14 cellular contexts compared by ENCODE assay signal in genomic region chr9:88742483-88742882, GRCh38.
DNase-seq lines count a peak whose midpoint lies in the region; ATAC-seq, FAIRE-seq and TF ChIP-seq lines count a peak whose summit lies in the region.
"Had no signal": no experiment of that assay in that cellular context is flagged by ENCODE, and none has a peak within 500 bp of the region (broad histone marks: within the 10 kb centered on the region; RNA-seq: fewer than 3 reads in every experiment).

No MANE protein-coding gene starts in this region.

- no peaks in the 10 kb centered on the region for H3K4me1 ChIP-seq in right cardiac atrium (ENCODE audit: control insufficient read depth, insufficient read depth, low read length)
- H3K4me1 ChIP-seq in subcutaneous abdominal adipose tissue (ENCODE audit: control insufficient read depth in 5 of 5, insufficient read depth in 5 of 5, low read length in 5 of 5), result peaks cover 0 to 31% (median 27%) of the 10 kb centered on the region in 5 donors

- H3K4me3 Mint-ChIP-seq in activated CD4-positive, alpha-beta T cell treated with anti-CD3 and anti-CD28 coated beads, Interleukin-2, amount 10 ng/mL, durations not matched to agents 7 days and 5 days, result no peak overlapping the region
- H3K4me3 Mint-ChIP-seq: natural killer cell had no signal

- TF ChIP-seq CTCF in astrocyte of the cerebellum (IDR thresholded peaks at IDR 0.05; ENCODE audit: low read depth, low read length, missing control alignments), result no peak

- POLR2A ChIA-PET in activated CD4-positive, alpha-beta T cell treated with anti-CD3 and anti-CD28 coated beads, Interleukin-2, amount 10 ng/mL, durations not matched to agents 7 days and 5 days (lab: Charles Lee), result no interaction called here

- H3K27me3 Mint-ChIP-seq in activated CD4-positive, alpha-beta T cell treated with anti-CD3 and anti-CD28 coated beads, Interleukin-2, amount 10 ng/mL, durations not matched to agents 7 days and 5 days, result peaks cover 13% of the 10 kb centered on the region

- intact Hi-C loops in right cardiac atrium (cut with DNase I), result loop anchor here in 1 of 4 donors (10.0 kb wide), 1 partner anchor 148 kb away; no protein-coding TSS in a partner anchor

- peak; percentile 84 for DNase-seq in GM03348 (ENCODE audit: low spot score)
- peak; percentile 67 for DNase-seq in astrocyte of the cerebellum (ENCODE audit: low read depth)
- peak; percentile 62 to 74 (median 64) for DNase-seq in right cardiac atrium
- DNase-seq in NOMO-1 (lab: John Stamatoyannopoulos, UW; ENCODE audit: unreplicated experiment in 2 of 2), result no peak
- no peak for DNase-seq in activated gamma-delta T cell treated with Interleukin-2 at 50 U/mL for 16 hours
- DNase-seq in activated CD4-positive, alpha-beta T cell treated with anti-CD3 and anti-CD28 coated beads, Interleukin-2, amount 10 ng/mL, durations not matched to agents 7 days and 5 days, result no peak
- no peak for DNase-seq in urothelium cell line (ENCODE audit: low spot score)
- DNase-seq: activated T-cell treated with anti-CD3 and anti-CD28 coated beads, Interleukin-2, amount 50 U/mL, for 48 hours; natural killer cell; NCI-H1417 treated with DMSO at 0.1 percent for 48 hours; NCI-H526 had no signal

- no peak overlapping the region for H3K27ac Mint-ChIP-seq in activated CD4-positive, alpha-beta T cell treated with anti-CD3 and anti-CD28 coated beads, Interleukin-2, amount 10 ng/mL, durations not matched to agents 7 days and 5 days
- H3K27ac Mint-ChIP-seq: natural killer cell had no signal

- ATAC-seq in right cardiac atrium, result peak; percentile 45 to 50
- ATAC-seq: activated CD4-positive, CD25-positive, alpha-beta regulatory T cell treated with anti-CD3 and anti-CD28 coated beads, Interleukin-2, amount 50 U/mL, for 24 hours; natural killer cell had no signal

- no peak for FAIRE-seq in urothelium cell line (lab: Jason Lieb, UNC)
- FAIRE-seq: HTR-8/SVneo had no signal

- no peaks in the 10 kb centered on the region for H3K36me3 Mint-ChIP-seq in activated CD4-positive, alpha-beta T cell treated with anti-CD3 and anti-CD28 coated beads, Interleukin-2, amount 10 ng/mL, durations not matched to agents 7 days and 5 days (ENCODE audit: low read depth)
- H3K36me3 Mint-ChIP-seq: natural killer cell had no signal

- H3K4me3 ChIP-seq in astrocyte of the cerebellum (ENCODE audit: low read depth, low read length), result no peak overlapping the region
- H3K4me3 ChIP-seq in right cardiac atrium (ENCODE audit: low read length), result no peak overlapping the region
- H3K4me3 ChIP-seq in subcutaneous abdominal adipose tissue (ENCODE audit: low read depth in 1 of 5, low read length in 5 of 5), result no peak overlapping the region

- no peaks in the 10 kb centered on the region for H3K27me3 ChIP-seq in right cardiac atrium (ENCODE audit: control insufficient read depth, insufficient read depth)
- H3K27me3 ChIP-seq in subcutaneous abdominal adipose tissue (ENCODE audit: control insufficient read depth in 5 of 5, insufficient read depth in 4 of 5, low read length in 5 of 5), result no peaks in the 10 kb centered on the region

- H3K9ac ChIP-seq in subcutaneous abdominal adipose tissue (ENCODE audit: low read length in 5 of 5), result peak overlapping the region in 1 of 5 donors; percentile 4

- H3K36me3 ChIP-seq in subcutaneous abdominal adipose tissue (ENCODE audit: control insufficient read depth in 5 of 5, insufficient read depth in 5 of 5, low read length in 5 of 5), result no peaks in the 10 kb centered on the region

- in situ Hi-C loops in astrocyte of the cerebellum (cut with HindIII; ENCODE audit: low sequenced_read_pairs), result no loop called here

- H3K27ac ChIP-seq in right cardiac atrium (ENCODE audit: low read length) (no peak overlapping the region), subcutaneous abdominal adipose tissue (ENCODE audit: low read depth, low read length) (peak overlapping the region; percentile 28)

- H3K4me1 Mint-ChIP-seq in activated CD4-positive, alpha-beta T cell treated with anti-CD3 and anti-CD28 coated beads, Interleukin-2, amount 10 ng/mL, durations not matched to agents 7 days and 5 days, result no peaks in the 10 kb centered on the region
- H3K4me1 Mint-ChIP-seq: natural killer cell had no signal

- WGBS in right cardiac atrium, result 48% methylated on average over 6 of the region's 6 CpGs

- CTCF ChIA-PET in activated CD4-positive, alpha-beta T cell treated with anti-CD3 and anti-CD28 coated beads, Interleukin-2, amount 10 ng/mL, durations not matched to agents 7 days and 5 days (lab: Charles Lee), result no interaction called here

- H3K9me3 Mint-ChIP-seq in activated CD4-positive, alpha-beta T cell treated with anti-CD3 and anti-CD28 coated beads, Interleukin-2, amount 10 ng/mL, durations not matched to agents 7 days and 5 days, result no peaks in the 10 kb centered on the region
- H3K9me3 Mint-ChIP-seq: natural killer cell had no signal

- H3K9me3 ChIP-seq in right cardiac atrium (ENCODE audit: control insufficient read depth, low read length), result no peaks in the 10 kb centered on the region
- H3K9me3 ChIP-seq in subcutaneous abdominal adipose tissue (ENCODE audit: control insufficient read depth in 5 of 5, low read length in 5 of 5), result peaks cover 0 to 6% (median 4%) of the 10 kb centered on the region in 5 donors

Comparison
In these comparisons a context has a peak if more than half of its experiments do, and no peak if none do; other contexts are left out.
1. DNase-seq: peak in GM03348 (single experiment), astrocyte of the cerebellum (single experiment) and right cardiac atrium (3 of 3); none in NOMO-1 (0 of 2), activated gamma-delta T cell treated with Interleukin-2 at 50 U/mL for 16 hours (single experiment), activated CD4-positive, alpha-beta T cell treated with anti-CD3 and anti-CD28 coated beads, Interleukin-2, amount 10 ng/mL, durations not matched to agents 7 days and 5 days (single experiment) and urothelium cell line (single experiment).